8 cellular contexts compared by ENCODE assay signal in the genomic region with DNA sequence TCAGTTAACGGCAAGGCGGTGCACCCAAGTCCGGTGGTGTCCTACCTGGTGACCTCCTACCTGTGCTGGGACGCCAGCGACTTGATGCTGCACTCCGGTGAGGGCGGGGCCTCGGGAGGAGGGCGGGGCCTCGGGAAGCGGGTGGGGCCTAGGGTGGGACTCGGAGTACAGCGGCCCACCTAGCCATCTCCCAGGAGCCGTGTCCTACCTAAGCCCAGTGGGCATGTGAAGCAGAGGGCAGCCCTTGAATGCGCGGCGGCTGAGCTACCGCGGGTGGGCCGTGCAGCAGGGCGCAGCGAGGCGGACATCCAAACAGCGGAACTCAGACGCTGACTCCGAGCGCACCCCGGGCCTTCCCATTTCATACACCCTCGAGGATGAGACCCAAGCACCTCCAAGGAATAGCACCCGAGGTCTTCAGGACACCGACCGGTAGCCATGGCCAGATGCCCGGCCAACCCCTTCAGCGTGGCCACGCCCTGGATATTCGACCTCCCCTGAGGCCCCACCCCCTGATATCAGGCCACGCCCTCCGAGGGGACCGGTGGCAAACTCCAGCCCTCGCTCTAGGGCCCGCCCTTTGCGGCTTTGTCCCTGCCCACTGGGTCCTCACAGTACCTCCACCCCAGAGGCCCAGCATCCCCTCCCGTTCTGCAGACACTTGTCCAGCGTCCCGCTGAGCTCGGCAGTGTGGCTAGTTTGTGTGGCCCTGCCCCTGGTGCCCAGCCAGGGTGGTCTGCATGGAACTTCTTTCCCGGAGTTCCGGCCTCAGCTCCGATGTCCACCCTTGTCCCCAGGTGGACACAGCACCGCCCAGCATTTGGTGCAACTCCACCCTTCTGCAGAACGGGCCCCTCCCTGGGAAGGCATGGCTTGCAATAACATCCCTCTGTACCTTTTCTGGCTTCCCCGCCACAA. TPM values are rescaled to one million over a fixed set of nuclear protein-coding genes. Genes with fewer than 3 reads are reported as not detected.
DNase-seq lines count a peak whose midpoint lies in the region; ATAC-seq, FAIRE-seq and TF ChIP-seq lines count a peak whose summit lies in the region.

No MANE protein-coding gene starts in this region.

- DNase-seq in DMS153 treated with DMSO at 0.1 percent for 48 hours (lab: John Stamatoyannopoulos, UW; ENCODE audit: unreplicated experiment) (peak; percentile 58), GM19239 (ENCODE audit: insufficient read length, low spot score) (peak; percentile 67), mucosa of gallbladder (ENCODE audit: low spot score) (peak; percentile 19), putamen (ENCODE audit: low spot score) (no peak), RCC 7860 (ENCODE audit: low spot score) (no peak)
- no peak for DNase-seq in central memory CD8-positive, alpha-beta T cell (ENCODE audit: low spot score in 2 of 2)

- H3K9me3 Mint-ChIP-seq in central memory CD8-positive, alpha-beta T cell: no peaks in the 10 kb centered on the region

- peak overlapping the region; percentile 50 for H3K4me3 Mint-ChIP-seq in central memory CD8-positive, alpha-beta T cell

- no peaks in the 10 kb centered on the region for H3K36me3 Mint-ChIP-seq in central memory CD8-positive, alpha-beta T cell (ENCODE audit: insufficient read depth)

- TF ChIP-seq POLR2A in Raji (IDR thresholded peaks at IDR 0.05; ENCODE audit: insufficient read depth, low read depth, low read length): 0 out of 2 replicates have a peak, but pooled peaks have one; percentile 14

- H3K27ac Mint-ChIP-seq in central memory CD8-positive, alpha-beta T cell (ENCODE audit: low read depth): no peak overlapping the region

- H3K27me3 Mint-ChIP-seq in central memory CD8-positive, alpha-beta T cell: peaks cover 91% of the 10 kb centered on the region

- peak; percentile 48 for ATAC-seq in HG03159 (IDR thresholded peaks at IDR 0.05; ENCODE audit: unreplicated experiment)
- no peak for ATAC-seq in central memory CD8-positive, alpha-beta T cell (replicated peaks; ENCODE audit: extremely low read depth, poor library complexity, severe bottlenecking)

- FAIRE-seq in GM19239 (lab: Jason Lieb, UNC) (no peak), RCC 7860 (lab: Jason Lieb, UNC) (no peak)

- H3K4me1 Mint-ChIP-seq in central memory CD8-positive, alpha-beta T cell: peaks cover 18% of the 10 kb centered on the region

RNA-seq across cellular contexts. Expression of gene KLK1, which starts 5.4 kb away (rescaled TPM):
- total RNA-seq in mucosa of gallbladder: 1.5 TPM

RNA-seq across cellular contexts. Expression of gene KLK15, which starts 15.2 kb away (rescaled TPM):
- not detected for total RNA-seq in mucosa of gallbladder

RNA-seq across cellular contexts. Expression of gene ACP4, which starts 28.0 kb away (rescaled TPM):
- total RNA-seq in mucosa of gallbladder: not detected

RNA-seq across cellular contexts. Expression of gene KLK3, which starts 36.5 kb away (rescaled TPM):
- total RNA-seq in mucosa of gallbladder: not detected

RNA-seq across cellular contexts. Expression of gene GPR32, which starts 47.9 kb away (rescaled TPM):
- total RNA-seq in mucosa of gallbladder: not detected

Comparison
In these comparisons a context has a peak if more than half of its experiments do, and no peak if none do; other contexts are left out.
1. DNase-seq: peak in DMS153 treated with DMSO at 0.1 percent for 48 hours (single experiment), GM19239 (single experiment) and mucosa of gallbladder (single experiment); none in central memory CD8-positive, alpha-beta T cell (0 of 2), putamen (single experiment) and RCC 7860 (single experiment).